ENCODE assay signal across 1 cellular context in genomic region chr11:129209891-129210830, GRCh38.
TF ChIP-seq lines count a peak whose summit lies in the region.

No MANE protein-coding gene starts in this region.

TF ChIP-seq in H1, 55 proteins besides CTCF, POLR2A, EP300 and RAD21:
- TF ChIP-seq CHD1 (IDR thresholded peaks at IDR 0.05; ENCODE audit: low read depth, low read length) = no peak
- TF ChIP-seq ATF3 (IDR thresholded peaks at IDR 0.05; ENCODE audit: insufficient read depth, low read depth, low read length) = no peak
- TF ChIP-seq BACH1 (IDR thresholded peaks at IDR 0.05; ENCODE audit: low read length) = no peak
- no peak for TF ChIP-seq TAF1 (IDR thresholded peaks at IDR 0.05; ENCODE audit: low read depth, low read length)
- no peak for TF ChIP-seq ATF2 (IDR thresholded peaks at IDR 0.05; ENCODE audit: low read length)
- no peak for TF ChIP-seq HDAC2 (IDR thresholded peaks at IDR 0.05; ENCODE audit: borderline replicate concordance in 1 of 2, low read depth in 2 of 2, low read length in 2 of 2)
- no peak for TF ChIP-seq POU5F1 (IDR thresholded peaks at IDR 0.05; ENCODE audit: low read depth, low read length)
- no peak for TF ChIP-seq SRF (IDR thresholded peaks at IDR 0.05; ENCODE audit: low read depth, low read length)
- TF ChIP-seq GTF2F1 (IDR thresholded peaks at IDR 0.05; ENCODE audit: borderline replicate concordance, low read depth, low read length) = no peak
- no peak for TF ChIP-seq GABPA (IDR thresholded peaks at IDR 0.05; ENCODE audit: borderline replicate concordance, insufficient read depth, low read length)
- no peak for TF ChIP-seq TEAD4 (IDR thresholded peaks at IDR 0.05; ENCODE audit: low read depth, low read length)
- TF ChIP-seq TBP (IDR thresholded peaks at IDR 0.05; ENCODE audit: low read depth, low read length) = no peak
- no peak for TF ChIP-seq CBX8 (IDR thresholded peaks at IDR 0.05; ENCODE audit: borderline replicate concordance, low read depth, low read length)
- no peak for TF ChIP-seq BCL11A (IDR thresholded peaks at IDR 0.05; ENCODE audit: low read depth in 2 of 2, low read length in 2 of 2)
- no peak for TF ChIP-seq ZNF274 (IDR thresholded peaks at IDR 0.05; ENCODE audit: borderline replicate concordance, extremely low read depth, low read length)
